ENCODE assay signal across 1 cellular context in genomic region chr4:68369474-68369805, GRCh38.
TF ChIP-seq lines count a peak whose summit lies in the region.

No MANE protein-coding gene starts in this region.

TF ChIP-seq in HepG2, 621 proteins besides CTCF, POLR2A, EP300 and RAD21 (continued from another document):
- no peak for TF ChIP-seq ZBTB44 (CRISPR knock-in tag; IDR thresholded peaks at IDR 0.05)
